Comparison of ENCODE assay signal across 20 cellular contexts in the genomic region with DNA sequence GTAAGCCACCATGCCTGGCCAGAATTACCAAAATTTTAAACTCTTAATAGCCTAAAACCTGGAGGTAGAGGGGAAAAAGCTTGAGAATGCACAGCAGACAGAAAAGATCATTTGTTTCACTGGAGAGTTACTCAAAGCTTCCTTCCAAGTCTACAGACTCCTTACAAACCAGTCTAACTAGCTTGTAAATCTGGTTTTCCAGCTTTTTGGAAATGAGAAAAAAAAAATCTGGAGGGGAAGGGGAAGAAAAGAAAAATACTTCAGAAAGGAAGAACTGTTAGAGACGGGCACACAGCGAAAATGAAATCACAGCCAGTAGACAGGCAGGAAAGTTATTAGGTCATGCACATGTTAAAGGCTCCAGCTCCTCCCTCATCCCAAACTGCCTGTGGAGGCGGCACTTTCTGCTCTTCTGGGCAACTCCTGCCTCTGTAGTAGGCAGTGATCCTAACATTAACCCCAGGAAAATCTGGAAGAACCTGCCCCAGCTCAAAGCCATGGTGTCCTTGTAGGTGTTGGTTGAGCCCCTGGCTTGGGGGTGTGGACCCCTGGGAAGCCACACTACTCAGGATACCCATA.
"Had no signal": no experiment of that assay in that cellular context is flagged by ENCODE, and none has a peak within 500 bp of the region (broad histone marks: within the 10 kb centered on the region; RNA-seq: fewer than 3 reads in every experiment).

No MANE protein-coding gene starts in this region.

- H3K36me3 ChIP-seq: neural progenitor cell had no signal

- H3K27me3 ChIP-seq: cardiac muscle cell, neural progenitor cell, tibial nerve had no signal

- H3K9ac ChIP-seq: neural progenitor cell had no signal

- DNase-seq: activated CD4-positive, CD25-positive, alpha-beta regulatory T cell treated with anti-CD3 and anti-CD28 coated beads, Interleukin-2, amount 50 U/mL, for 72 hours; activated effector memory CD4-positive, alpha-beta T cell treated with anti-CD3 and anti-CD28 coated beads, Interleukin-2, amount 50 U/mL, for 16 hours; activated T-cell treated with anti-CD3 and anti-CD28 coated beads, Interleukin-2, amount 50 U/mL, for 72 hours; effector CD8-positive, alpha-beta T cell; foreskin fibroblast; hippocampal formation; kidney; left ventricle myocardium inferior; mucosa of descending colon; naive B cell; psoas muscle; right cardiac atrium; stimulated activated naive CD8-positive, alpha-beta T cell treated with anti-CD3 and anti-CD28 coated beads, Interleukin-15, Interleukin-2, amounts not matched to agents 100 U/mL and 50 U/mL, for 24 hours; substantia nigra; T-helper 1 cell; T1000 had no signal

- H3K9me3 ChIP-seq: left ventricle myocardium inferior, mucosa of descending colon, psoas muscle, tibial nerve had no signal

- ATAC-seq: activated naive CD4-positive, alpha-beta T cell treated with anti-CD3 and anti-CD28 coated beads, Interleukin-2, amount 50 U/mL, for 72 hours; activated T-cell treated with anti-CD3 and anti-CD28 coated beads, Interleukin-2, amount 50 U/mL, for 72 hours; mucosa of descending colon; psoas muscle; right cardiac atrium; stimulated activated naive CD8-positive, alpha-beta T cell treated with anti-CD3 and anti-CD28 coated beads, Interleukin-15, Interleukin-2, amounts not matched to agents 100 U/mL and 50 U/mL, for 24 hours had no signal

- H3K4me3 ChIP-seq: cardiac muscle cell, left ventricle myocardium inferior, mucosa of descending colon, neural progenitor cell, psoas muscle, tibial nerve had no signal

- H2AFZ ChIP-seq: neural progenitor cell had no signal

- H3K4me2 ChIP-seq: neural progenitor cell had no signal

- H3K27ac ChIP-seq: cardiac muscle cell, left ventricle myocardium inferior, neural progenitor cell, psoas muscle, tibial nerve had no signal

- H3K4me1 ChIP-seq: neural progenitor cell, psoas muscle had no signal
